ENCODE assay signal across 8 cellular contexts in the genomic region with DNA sequence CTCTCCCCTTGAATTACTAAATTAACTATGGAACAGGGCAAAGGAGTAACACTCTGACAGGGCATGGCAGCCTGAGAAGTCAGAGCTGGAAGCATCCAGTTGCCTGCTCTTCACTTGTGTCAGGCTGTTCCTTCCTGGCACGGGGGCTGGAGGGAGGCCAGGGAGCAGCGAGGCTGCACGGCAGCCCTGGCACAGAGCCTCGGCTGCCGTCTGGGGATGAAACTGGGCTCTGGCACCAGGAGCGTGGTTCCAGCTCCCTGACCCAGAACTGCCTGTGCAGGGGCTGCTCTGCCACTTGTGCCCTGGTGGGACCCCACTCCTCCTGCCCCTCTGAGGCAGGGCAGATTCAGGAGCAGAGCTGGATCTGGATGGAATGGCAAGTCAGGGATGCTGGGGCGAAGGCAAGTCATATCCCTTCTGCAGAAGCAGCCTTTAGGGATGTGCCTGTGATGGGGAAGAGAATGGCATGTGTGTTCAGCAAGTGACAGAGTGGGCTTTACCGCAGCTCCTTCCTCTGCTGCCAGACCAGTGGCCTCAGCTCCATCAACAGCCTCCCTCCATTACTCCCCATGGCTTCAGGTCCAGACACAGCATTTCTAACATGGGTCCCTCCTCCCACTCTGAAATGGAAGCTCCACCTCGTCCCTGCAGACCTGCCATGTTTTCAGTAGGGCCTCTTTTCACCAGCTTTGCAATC. TPM values are rescaled to one million over a fixed set of nuclear protein-coding genes. Genes with fewer than 3 reads are reported as not detected.
DNase-seq lines count a peak whose midpoint lies in the region; ATAC-seq, FAIRE-seq and TF ChIP-seq lines count a peak whose summit lies in the region.

No MANE protein-coding gene starts in this region.

- no peaks in the 10 kb centered on the region for H3F3A ChIP-seq in PC-3 (ENCODE audit: low read length, unreplicated experiment)

- POLR2A ChIA-PET in PC-3 (lab: Charles Lee; ENCODE audit: unreplicated experiment) = no interaction called here

- CTCF ChIA-PET in PC-3 (lab: Charles Lee) = no interaction called here
- CTCF ChIA-PET in activated naive CD4-positive, alpha-beta T cell treated with anti-CD3 and anti-CD28 coated beads, Interleukin-2, amount 10 ng/mL, durations not matched to agents 7 days and 5 days (lab: Charles Lee) = no interaction called here

- peak overlapping the region; percentile 48; the same call in 1 of the 2 replicates for H2AFZ ChIP-seq in PC-3 (ENCODE audit: low read length)

- no peak overlapping the region for H3K27ac Mint-ChIP-seq in activated naive CD4-positive, alpha-beta T cell treated with anti-CD3 and anti-CD28 coated beads, Interleukin-2, amount 10 ng/mL, durations not matched to agents 7 days and 5 days

- 28 to 35% methylated on average over 9 of the region's 9 CpGs for WGBS in pancreas, 2 donors

- H3K27ac ChIP-seq in C4-2B = peak overlapping the region; percentile 89
- peak overlapping the region; percentile 96 for H3K27ac ChIP-seq in PC-3 (ENCODE audit: low read length)
- H3K27ac ChIP-seq in pancreas = no peak overlapping the region

- H3K36me3 ChIP-seq in PC-3 (ENCODE audit: low read depth, low read length) (no peaks in the 10 kb centered on the region), pancreas (no peaks in the 10 kb centered on the region)

- TF ChIP-seq CTCF in C4-2B (conservative IDR thresholded peaks at IDR 0.05) (no peak), PC-3 (conservative IDR thresholded peaks at IDR 0.05; ENCODE audit: low read depth, low read length) (no peak), fibroblast of pulmonary artery (IDR thresholded peaks at IDR 0.05; ENCODE audit: low read length, missing control alignments) (no peak), pancreas (IDR thresholded peaks at IDR 0.05) (no peak)

- no peak overlapping the region for H3K4me3 Mint-ChIP-seq in activated naive CD4-positive, alpha-beta T cell treated with anti-CD3 and anti-CD28 coated beads, Interleukin-2, amount 10 ng/mL, durations not matched to agents 7 days and 5 days

- H3K36me3 Mint-ChIP-seq in activated naive CD4-positive, alpha-beta T cell treated with anti-CD3 and anti-CD28 coated beads, Interleukin-2, amount 10 ng/mL, durations not matched to agents 7 days and 5 days = no peaks in the 10 kb centered on the region

- no peaks in the 10 kb centered on the region for H3K79me2 ChIP-seq in PC-3 (ENCODE audit: low read length)

- DNase-seq in PC-3 = peak; percentile 30
- DNase-seq in fibroblast of pulmonary artery (ENCODE audit: low read depth) = peak; percentile 56
- peak in 4 of 6 donors; percentile 58 to 76 (median 70) for DNase-seq in pancreas
- no peak for DNase-seq in NCI-H2227 (lab: John Stamatoyannopoulos, UW; ENCODE audit: unreplicated experiment)
- no peak for DNase-seq in activated naive CD4-positive, alpha-beta T cell treated with anti-CD3 and anti-CD28 coated beads, Interleukin-2, amount 10 ng/mL, durations not matched to agents 7 days and 5 days

- H3K4me1 ChIP-seq in PC-3 (ENCODE audit: insufficient read depth, low read length) (peaks cover 27% of the 10 kb centered on the region), pancreas (peaks cover 0 to 4% (median 0%) of the 10 kb centered on the region in 3 donors)

- peaks cover 27% of the 10 kb centered on the region for H3K27me3 Mint-ChIP-seq in activated naive CD4-positive, alpha-beta T cell treated with anti-CD3 and anti-CD28 coated beads, Interleukin-2, amount 10 ng/mL, durations not matched to agents 7 days and 5 days

- ATAC-seq in PC-3 (peak; percentile 60), pancreas (peak; percentile 72 to 84 (median 78)), GM19035 (IDR thresholded peaks at IDR 0.05; ENCODE audit: unreplicated experiment) (no peak), HG02571 (IDR thresholded peaks at IDR 0.05; ENCODE audit: unreplicated experiment) (no peak)

- H3K4me3 ChIP-seq in PC-3 (ENCODE audit: low read length) (peak overlapping the region; percentile 12; the same call in 1 of the 2 replicates), fibroblast of pulmonary artery (replicated peaks; ENCODE audit: low read depth, low read length) (no peak overlapping the region), pancreas (no peak overlapping the region)

- no peaks in the 10 kb centered on the region for H3K9me3 Mint-ChIP-seq in activated naive CD4-positive, alpha-beta T cell treated with anti-CD3 and anti-CD28 coated beads, Interleukin-2, amount 10 ng/mL, durations not matched to agents 7 days and 5 days

- H4K20me1 ChIP-seq in PC-3 (ENCODE audit: low read length) = no peaks in the 10 kb centered on the region

- H3K27me3 ChIP-seq in PC-3 (ENCODE audit: low read length) (no peaks in the 10 kb centered on the region), pancreas (no peaks in the 10 kb centered on the region)

- H3K4me1 Mint-ChIP-seq in activated naive CD4-positive, alpha-beta T cell treated with anti-CD3 and anti-CD28 coated beads, Interleukin-2, amount 10 ng/mL, durations not matched to agents 7 days and 5 days = no peaks in the 10 kb centered on the region

- no peak for FAIRE-seq in pancreas (lab: Jason Lieb, UNC)

- peak overlapping the region; percentile 75 for H3K4me2 ChIP-seq in PC-3 (ENCODE audit: low read length)

- no TSS peak for BruUV-seq in PC-3 (replicated peaks; lab: Mats Ljungman, UMichigan)

- no peaks in the 10 kb centered on the region for H3K9me2 ChIP-seq in PC-3 (replicated peaks; ENCODE audit: low read length)

- peak overlapping the region; percentile 80 for H3K9ac ChIP-seq in PC-3 (ENCODE audit: low read length)

- no peaks in the 10 kb centered on the region for H3K9me3 ChIP-seq in PC-3 (ENCODE audit: low read length)
- H3K9me3 ChIP-seq in pancreas = no peaks in the 10 kb centered on the region

- intact Hi-C loops in PC-3 (cut with micrococcal nuclease) = no loop called here
- intact Hi-C loops in pancreas (cut with DNase I) = no loop called here

RNA-seq across cellular contexts. Expression of gene PDE8B, which starts 42.1 kb away (rescaled TPM):
- total RNA-seq in PC-3 (2014; rRNA removed) (0.12 TPM in 1 of 2 replicates, not detected in the other), pancreas (1 to 10 TPM; 5.0 to 7.7 (median 6.9) TPM)
- polyA plus RNA-seq in pancreas = 10 to 100 TPM in 1 of 2 donors, 1 to 10 TPM in 1; 2.9 to 11.9 TPM

Comparison
In these comparisons a context has a peak if more than half of its experiments do, and no peak if none do; other contexts are left out.
1. H3K27ac ChIP-seq: peak in C4-2B (single experiment) and PC-3 (single experiment); none in pancreas (0 of 4).
2. ATAC-seq: peak in PC-3 (single experiment) and pancreas (4 of 4); none in GM19035 (single experiment) and HG02571 (single experiment).
3. DNase-seq: peak in PC-3 (single experiment), fibroblast of pulmonary artery (single experiment) and pancreas (4 of 6); none in NCI-H2227 (single experiment) and activated naive CD4-positive, alpha-beta T cell treated with anti-CD3 and anti-CD28 coated beads, Interleukin-2, amount 10 ng/mL, durations not matched to agents 7 days and 5 days (single experiment).